ENCODE assay signal across 10 cellular contexts in the genomic region with DNA sequence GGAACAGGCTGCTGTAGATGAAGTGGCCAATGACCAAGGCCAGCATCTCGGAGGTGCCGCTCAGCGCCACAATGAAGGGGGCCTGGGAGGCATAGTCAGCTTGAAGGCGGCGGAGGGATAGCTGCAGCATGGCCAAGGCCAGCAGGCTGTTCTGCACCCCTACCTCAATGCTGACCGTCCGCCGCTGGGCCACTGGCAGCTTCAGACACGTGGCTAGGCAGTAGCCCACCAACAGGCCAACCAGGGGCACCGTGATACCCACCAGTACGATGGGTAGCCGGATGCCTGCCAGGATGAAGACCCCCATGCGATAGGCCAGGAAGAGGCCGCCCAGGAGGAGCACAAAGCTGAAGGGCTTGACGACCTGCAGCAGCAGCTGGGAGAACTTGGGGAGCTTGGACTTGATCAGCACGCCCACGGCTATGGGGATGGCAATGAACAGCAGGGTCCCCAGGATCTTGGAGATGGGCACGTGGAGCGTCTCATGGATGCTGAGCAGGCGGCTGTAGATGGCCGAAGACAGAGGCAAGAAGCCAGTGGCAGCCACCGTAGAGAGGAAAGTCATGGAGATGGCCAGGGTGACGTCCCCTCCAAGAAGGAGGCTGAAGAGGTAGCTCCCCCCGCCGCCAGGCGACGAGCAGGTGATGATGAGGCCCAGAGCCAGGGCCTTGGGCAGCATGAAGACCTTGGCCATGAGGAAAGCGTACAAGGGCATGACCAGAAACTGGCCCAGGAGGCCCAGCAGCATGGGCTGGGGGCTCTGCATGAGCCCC. TPM values are rescaled to one million over a fixed set of nuclear protein-coding genes. Genes with fewer than 3 reads are reported as not detected.
DNase-seq lines count a peak whose midpoint lies in the region; ATAC-seq and TF ChIP-seq lines count a peak whose summit lies in the region.
"Had no signal": no experiment of that assay in that cellular context is flagged by ENCODE, and none has a peak within 500 bp of the region (broad histone marks: within the 10 kb centered on the region; RNA-seq: fewer than 3 reads in every experiment).

No MANE protein-coding gene starts in this region.

- no peaks in the 10 kb centered on the region for H3K9me3 ChIP-seq in CD8-positive, alpha-beta T cell (ENCODE audit: low read length)
- no peaks in the 10 kb centered on the region for H3K9me3 ChIP-seq in colonic mucosa
- H3K9me3 ChIP-seq in trophoblast cell (ENCODE audit: insufficient read depth, low read depth, low read length) = peaks cover 1% of the 10 kb centered on the region

- no peaks in the 10 kb centered on the region for H3K9me3 Mint-ChIP-seq in CD8-positive, alpha-beta T cell
- H3K9me3 Mint-ChIP-seq in IgD-negative memory B cell = no peaks in the 10 kb centered on the region

- no peak overlapping the region for H3K18ac ChIP-seq in trophoblast cell (ENCODE audit: low read length)

- no peaks in the 10 kb centered on the region for H3K27me3 Mint-ChIP-seq in CD8-positive, alpha-beta T cell (ENCODE audit: low read depth)
- H3K27me3 Mint-ChIP-seq in IgD-negative memory B cell = peaks cover 1% of the 10 kb centered on the region

- no peak overlapping the region for H3K27ac ChIP-seq in CD8-positive, alpha-beta T cell (ENCODE audit: low read depth, low read length)
- H3K27ac ChIP-seq in colonic mucosa (peak overlapping the region; percentile 65), trophoblast cell (ENCODE audit: low read depth, low read length) (peak overlapping the region; percentile 93)

- no peak overlapping the region for H2BK120ac ChIP-seq in trophoblast cell (ENCODE audit: insufficient read depth, low read length, poor library complexity)

- no peak overlapping the region for H3K4me3 ChIP-seq in CD8-positive, alpha-beta T cell (ENCODE audit: low read depth, low read length)
- no peak overlapping the region for H3K4me3 ChIP-seq in colonic mucosa
- no peak overlapping the region for H3K4me3 ChIP-seq in trophoblast cell (ENCODE audit: low read depth, low read length)

- H3K27ac Mint-ChIP-seq in CD8-positive, alpha-beta T cell = peak overlapping the region; percentile 66
- peak overlapping the region in 2 of 3 donors; percentile 32 to 91 for H3K27ac Mint-ChIP-seq in IgD-negative memory B cell

- CTCF ChIA-PET in CD8-positive, alpha-beta T cell (lab: Charles Lee) = interaction anchor here (2.4 kb wide), 1 partner anchor 89 kb away, joined by 9 read pairs; a partner anchor contains a TSS

- no peak overlapping the region for H2BK5ac ChIP-seq in trophoblast cell (ENCODE audit: low read depth, low read length, poor library complexity)

- H3K79me1 ChIP-seq in trophoblast cell (ENCODE audit: low read length) = peaks cover 17% of the 10 kb centered on the region

- no peak for DNase-seq in CD8-positive, alpha-beta T cell
- DNase-seq in colonic mucosa = peak; percentile 16
- no peak for DNase-seq in trophoblast cell
- DNase-seq in DMS153 (lab: John Stamatoyannopoulos, UW) = no peak
- DNase-seq in GM03348 (ENCODE audit: low spot score) = no peak
- DNase-seq: DMS 273 treated with DMSO at 0.1 percent for 48 hours, NCI-H345 had no signal

- H4K91ac ChIP-seq in trophoblast cell (ENCODE audit: low read depth, low read length) = peak overlapping the region; percentile 1

- H3K4ac ChIP-seq in trophoblast cell (ENCODE audit: low read depth, low read length) = peak overlapping the region; percentile 15

- no peak overlapping the region for H2AFZ ChIP-seq in trophoblast cell (ENCODE audit: insufficient read depth, low read length, poor library complexity)

- no peak overlapping the region for H4K8ac ChIP-seq in trophoblast cell (ENCODE audit: low read depth, low read length)

- H3K4me2 ChIP-seq in trophoblast cell (ENCODE audit: low read length) = peak overlapping the region; percentile 70

- peaks cover 42% of the 10 kb centered on the region for H3K4me1 ChIP-seq in CD8-positive, alpha-beta T cell (ENCODE audit: insufficient read depth, low read length)
- H3K4me1 ChIP-seq in colonic mucosa (no peaks in the 10 kb centered on the region), trophoblast cell (ENCODE audit: control insufficient read depth in 1 of 2, insufficient read depth in 2 of 2, low read length in 2 of 2) (peaks cover 20 to 22% of the 10 kb centered on the region in 2 experiments)

- H4K12ac ChIP-seq in trophoblast cell (ENCODE audit: low read depth, low read length) = no peak overlapping the region

- peak overlapping the region; percentile 74 for H3K4me3 Mint-ChIP-seq in CD8-positive, alpha-beta T cell
- H3K4me3 Mint-ChIP-seq in IgD-negative memory B cell = peak overlapping the region; percentile 8 to 91 (median 78)

- H3K27me3 ChIP-seq in CD8-positive, alpha-beta T cell (ENCODE audit: insufficient read depth, low read length) = no peaks in the 10 kb centered on the region
- H3K27me3 ChIP-seq in colonic mucosa = no peaks in the 10 kb centered on the region
- H3K27me3 ChIP-seq in trophoblast cell (ENCODE audit: insufficient read depth, low read length) = no peaks in the 10 kb centered on the region

- WGBS in trophoblast cell (ENCODE audit: extremely low coverage, insufficient coverage, insufficient read length) = no CpG with 5 or more reads among the region's 28 CpGs

- H3K36me3 Mint-ChIP-seq in CD8-positive, alpha-beta T cell = peaks cover 13% of the 10 kb centered on the region
- no peaks in the 10 kb centered on the region for H3K36me3 Mint-ChIP-seq in IgD-negative memory B cell

- H3K9ac ChIP-seq in colonic mucosa (ENCODE audit: low read depth in 2 of 2, low read length in 2 of 2) (no peak overlapping the region), trophoblast cell (ENCODE audit: low read length) (no peak overlapping the region)

- no peaks in the 10 kb centered on the region for H3K36me3 ChIP-seq in CD8-positive, alpha-beta T cell (ENCODE audit: insufficient read depth, low read length)
- H3K36me3 ChIP-seq in colonic mucosa = no peaks in the 10 kb centered on the region
- peaks cover 31 to 34% of the 10 kb centered on the region in 2 experiments for H3K36me3 ChIP-seq in trophoblast cell (ENCODE audit: control insufficient read depth in 1 of 2, insufficient read depth in 2 of 2, low read length in 2 of 2)

- POLR2A ChIA-PET in CD8-positive, alpha-beta T cell (lab: Charles Lee) = interaction anchor here (0.9 to 2.5 kb wide), 5 partner anchors 28 to 89 kb away, joined by 3 to 18 read pairs (median 3); a partner anchor contains a TSS

- peaks cover 36% of the 10 kb centered on the region for H3K4me1 Mint-ChIP-seq in CD8-positive, alpha-beta T cell (ENCODE audit: low read depth)
- H3K4me1 Mint-ChIP-seq in IgD-negative memory B cell = peaks cover 5 to 12% (median 9%) of the 10 kb centered on the region in 3 donors

- ATAC-seq in CD8-positive, alpha-beta T cell = no peak
- no peak for ATAC-seq in GM21390 (IDR thresholded peaks at IDR 0.05; ENCODE audit: unreplicated experiment)

- no peak overlapping the region for H2BK12ac ChIP-seq in trophoblast cell (ENCODE audit: low read length)

- no peak overlapping the region for H3K14ac ChIP-seq in trophoblast cell (ENCODE audit: low read length)

- H3K23ac ChIP-seq in trophoblast cell (ENCODE audit: low read length) = no peak overlapping the region

- peaks cover 16% of the 10 kb centered on the region for H3K79me2 ChIP-seq in trophoblast cell (ENCODE audit: control insufficient read depth, insufficient read depth, low read length, poor library complexity)

- intact Hi-C loops in CD8-positive, alpha-beta T cell (cut with DNase I, micrococcal nuclease) = loop anchor here (2.0 to 10.0 kb wide), 3 partner anchors 40 to 93 kb away; a partner anchor contains a TSS
- intact Hi-C loops in colonic mucosa (cut with DNase I) = no loop called here

- peak overlapping the region; percentile 1 for H2AK5ac ChIP-seq in trophoblast cell (ENCODE audit: low read length)

- TF ChIP-seq CTCF in CD8-positive, alpha-beta T cell (IDR thresholded peaks at IDR 0.05) = no peak
- no peak for TF ChIP-seq CTCF in colonic mucosa (IDR thresholded peaks at IDR 0.05)

RNA-seq across cellular contexts. Expression of a gene that starts 1.3 kb away (rescaled TPM):
- total RNA-seq in CD8-positive, alpha-beta T cell = 1 to 10 TPM; 3.1 to 6.4 TPM
- polyA plus RNA-seq in IgD-negative memory B cell = 41.4 TPM
- total RNA-seq in colonic mucosa = 10 to 100 TPM; 24.7 to 40.9 TPM
- polyA plus RNA-seq in trophoblast cell (2013) = 19.4 and 19.6 TPM in 2 replicates

RNA-seq across cellular contexts. Expression of a gene that starts 2.7 kb away (rescaled TPM):
- 10 to 100 TPM; 22.3 to 23.0 TPM for total RNA-seq in CD8-positive, alpha-beta T cell
- 54.9 TPM for polyA plus RNA-seq in IgD-negative memory B cell
- total RNA-seq in colonic mucosa = 10 to 100 TPM; 23.0 to 24.5 TPM
- 32.8 and 34.6 TPM in 2 replicates for polyA plus RNA-seq in trophoblast cell (2013)

RNA-seq across cellular contexts. Expression of a gene that starts 8.6 kb away (rescaled TPM):
- 1 to 10 TPM; 6.3 to 6.6 TPM for total RNA-seq in CD8-positive, alpha-beta T cell
- 51.7 TPM for polyA plus RNA-seq in IgD-negative memory B cell
- 10 to 100 TPM; 10.0 to 35.3 TPM for total RNA-seq in colonic mucosa
- polyA plus RNA-seq in trophoblast cell (2013) = 20.9 and 21.3 TPM in 2 replicates

RNA-seq across cellular contexts. Expression of a gene that starts 28.3 kb away (rescaled TPM):
- 10 to 100 TPM; 37.7 to 41.7 TPM for total RNA-seq in CD8-positive, alpha-beta T cell
- 23.6 TPM for polyA plus RNA-seq in IgD-negative memory B cell
- 10 to 100 TPM; 63.1 to 71.1 TPM for total RNA-seq in colonic mucosa
- polyA plus RNA-seq in trophoblast cell (2013) = 28.5 and 29.0 TPM in 2 replicates

RNA-seq across cellular contexts. Expression of a gene that starts 29.6 kb away (rescaled TPM):
- 10 to 100 TPM; 46.7 to 52.1 TPM for total RNA-seq in CD8-positive, alpha-beta T cell
- polyA plus RNA-seq in IgD-negative memory B cell = 2.7 TPM
- total RNA-seq in colonic mucosa = 10 to 100 TPM; 37.7 to 43.9 TPM
- 43.5 and 48.7 TPM in 2 replicates for polyA plus RNA-seq in trophoblast cell (2013)
- total RNA-seq: SK-MEL-5 had no signal
